13 cellular contexts compared by ENCODE assay signal in the genomic region with DNA sequence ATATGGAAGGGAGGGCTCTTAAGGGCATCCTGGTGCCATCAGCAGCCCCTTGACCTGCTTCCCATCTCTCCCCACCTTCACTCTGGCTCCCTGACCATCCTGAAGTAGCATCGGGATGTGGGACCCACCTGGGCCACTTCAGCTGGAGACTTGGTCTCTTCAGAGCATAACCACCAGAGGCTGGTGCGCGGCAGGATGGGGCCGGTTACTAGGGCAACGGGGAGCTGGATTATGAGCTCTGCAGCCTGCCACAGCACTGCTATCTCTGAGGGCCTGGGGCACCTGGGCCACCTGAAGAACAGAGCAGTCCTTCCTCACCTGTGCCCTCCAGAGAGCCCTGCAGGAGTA.
A peak's percentile ranks its signal among the peaks of the same experiment; 100 is the strongest.
DNase-seq lines count a peak whose midpoint lies in the region; ATAC-seq and TF ChIP-seq lines count a peak whose summit lies in the region.
"Had no signal": no experiment of that assay in that cellular context is flagged by ENCODE, and none has a peak within 500 bp of the region (broad histone marks: within the 10 kb centered on the region; RNA-seq: fewer than 3 reads in every experiment).

No MANE protein-coding gene starts in this region.

- 0 out of 3 replicates have a peak, but pooled peaks have one; percentile 39 for ATAC-seq in DND-41 (ENCODE audit: insufficient read depth, low read depth)
- ATAC-seq in GM21825 (IDR thresholded peaks at IDR 0.05; ENCODE audit: unreplicated experiment) = no peak
- ATAC-seq in HG03520 (IDR thresholded peaks at IDR 0.05; ENCODE audit: unreplicated experiment) = no peak
- no peak for ATAC-seq in foreskin keratinocyte

- H3K4me2 ChIP-seq in DND-41 (ENCODE audit: insufficient read depth, low read length) (no peak overlapping the region), trophoblast cell (ENCODE audit: low read length) (no peak overlapping the region)

- no peak overlapping the region for H3K4ac ChIP-seq in trophoblast cell (ENCODE audit: low read depth, low read length)

- no peak overlapping the region for H4K12ac ChIP-seq in trophoblast cell (ENCODE audit: low read depth, low read length)

- intact Hi-C loops in ascending aorta (cut with DNase I) = loop anchor here (1.0 to 10.0 kb wide), 3 partner anchors 35 to 417 kb away; a partner anchor contains a TSS

- H4K20me1 ChIP-seq in DND-41 (ENCODE audit: insufficient read depth, low read length) = no peaks in the 10 kb centered on the region

- no peaks in the 10 kb centered on the region for H3K79me2 ChIP-seq in DND-41 (ENCODE audit: insufficient read depth, low read length)
- peaks cover 3% of the 10 kb centered on the region for H3K79me2 ChIP-seq in trophoblast cell (ENCODE audit: control insufficient read depth, insufficient read depth, low read length, poor library complexity)

- H3K27ac ChIP-seq in 22Rv1 (peak overlapping the region; percentile 91), DND-41 (ENCODE audit: low read length) (no peak overlapping the region), ascending aorta (peak overlapping the region; percentile 96 to 99), trophoblast cell (ENCODE audit: low read depth, low read length) (no peak overlapping the region), foreskin keratinocyte (no peak overlapping the region)

- no peak overlapping the region for H2AK5ac ChIP-seq in trophoblast cell (ENCODE audit: low read length)

- H2BK120ac ChIP-seq in trophoblast cell (ENCODE audit: insufficient read depth, low read length, poor library complexity) = no peak overlapping the region

- H2BK5ac ChIP-seq in trophoblast cell (ENCODE audit: low read depth, low read length, poor library complexity) = no peak overlapping the region

- no peaks in the 10 kb centered on the region for H3K4me1 ChIP-seq in DND-41 (ENCODE audit: insufficient read depth, low read length)
- H3K4me1 ChIP-seq in ascending aorta = peaks cover 10 to 24% of the 10 kb centered on the region in 2 donors
- peaks cover 12 to 14% of the 10 kb centered on the region in 2 experiments for H3K4me1 ChIP-seq in trophoblast cell (ENCODE audit: control insufficient read depth in 1 of 2, insufficient read depth in 2 of 2, low read length in 2 of 2)
- peaks cover 26% of the 10 kb centered on the region for H3K4me1 ChIP-seq in foreskin keratinocyte
- H3K4me1 ChIP-seq: HAP-1 had no signal

- peaks cover 48% of the 10 kb centered on the region for H3K36me3 ChIP-seq in DND-41 (ENCODE audit: insufficient read depth, low read length)
- peaks cover 0 to 29% of the 10 kb centered on the region in 2 donors for H3K36me3 ChIP-seq in ascending aorta
- peaks cover 29 to 44% of the 10 kb centered on the region in 2 experiments for H3K36me3 ChIP-seq in trophoblast cell (ENCODE audit: control insufficient read depth in 1 of 2, insufficient read depth in 2 of 2, low read length in 2 of 2)
- H3K36me3 ChIP-seq: HAP-1 had no signal

- H2AFZ ChIP-seq in DND-41 (ENCODE audit: low read depth, low read length) = no peak overlapping the region
- no peak overlapping the region for H2AFZ ChIP-seq in trophoblast cell (ENCODE audit: insufficient read depth, low read length, poor library complexity)

- no CpG with 5 or more reads among the region's 5 CpGs for WGBS in trophoblast cell (ENCODE audit: extremely low coverage, insufficient coverage, insufficient read length)

- peak overlapping the region; percentile 3 for H4K91ac ChIP-seq in trophoblast cell (ENCODE audit: low read depth, low read length)

- H2BK12ac ChIP-seq in trophoblast cell (ENCODE audit: low read length) = no peak overlapping the region

- H3K9me3 ChIP-seq in DND-41 (ENCODE audit: insufficient read depth, low read length, severe bottlenecking) = no peaks in the 10 kb centered on the region
- no peaks in the 10 kb centered on the region for H3K9me3 ChIP-seq in ascending aorta
- H3K9me3 ChIP-seq in trophoblast cell (ENCODE audit: insufficient read depth, low read depth, low read length) = peaks cover 6% of the 10 kb centered on the region
- H3K9me3 ChIP-seq: HAP-1, left lung had no signal

- no peak for TF ChIP-seq CTCF in 22Rv1 (IDR thresholded peaks at IDR 0.05)
- no peak for TF ChIP-seq CTCF in DND-41 (IDR thresholded peaks at IDR 0.05; ENCODE audit: borderline replicate concordance, extremely low read depth, low read length, poor library complexity, severe bottlenecking)
- no peak for TF ChIP-seq CTCF in ascending aorta (IDR thresholded peaks at IDR 0.05)
- TF ChIP-seq CTCF in foreskin keratinocyte (conservative IDR thresholded peaks at IDR 0.05) = no peak

- no peak overlapping the region for H3K23ac ChIP-seq in trophoblast cell (ENCODE audit: low read length)

- H3K18ac ChIP-seq in trophoblast cell (ENCODE audit: low read length) = no peak overlapping the region

- H3K4me3 ChIP-seq in DND-41 (ENCODE audit: low read depth in 1 of 2, low read length in 2 of 2) = no peak overlapping the region
- no peak overlapping the region for H3K4me3 ChIP-seq in ascending aorta
- no peak overlapping the region for H3K4me3 ChIP-seq in trophoblast cell (ENCODE audit: low read depth, low read length)
- H3K4me3 ChIP-seq: HAP-1, left lung had no signal

- no peak overlapping the region for H3K9ac ChIP-seq in DND-41 (ENCODE audit: low read depth, low read length)
- H3K9ac ChIP-seq in trophoblast cell (ENCODE audit: low read length) = no peak overlapping the region

- peaks cover 6% of the 10 kb centered on the region for H3K79me1 ChIP-seq in trophoblast cell (ENCODE audit: low read length)

- DNase-seq in DND-41 (no peak), ascending aorta (ENCODE audit: low spot score in 2 of 2) (no peak), trophoblast cell (no peak), NCI-H345 treated with DMSO at 0.1 percent for 48 hours (lab: John Stamatoyannopoulos, UW; ENCODE audit: unreplicated experiment) (no peak), foreskin keratinocyte (no peak)
- DNase-seq: activated CD4-positive, alpha-beta T cell treated with anti-CD3 and anti-CD28 coated beads for 48 hours; effector memory CD8-positive, alpha-beta T cell; NCI-H1436 had no signal

- no peak overlapping the region for H3K14ac ChIP-seq in trophoblast cell (ENCODE audit: low read length)

- no peak overlapping the region for H4K8ac ChIP-seq in trophoblast cell (ENCODE audit: low read depth, low read length)

- H3K27me3 ChIP-seq in DND-41 (ENCODE audit: insufficient read depth, low read length, poor library complexity) (no peaks in the 10 kb centered on the region), ascending aorta (no peaks in the 10 kb centered on the region), trophoblast cell (ENCODE audit: insufficient read depth, low read length) (no peaks in the 10 kb centered on the region), foreskin keratinocyte (no peaks in the 10 kb centered on the region)
- H3K27me3 ChIP-seq: left lung had no signal

Comparison
In these comparisons a context has a peak if more than half of its experiments do, and no peak if none do; other contexts are left out.
1. H3K27ac ChIP-seq: peak in 22Rv1 (single experiment) and ascending aorta (2 of 2); none in DND-41 (single experiment), trophoblast cell (single experiment) and foreskin keratinocyte (single experiment).